ENCODE assay signal across 27 cellular contexts in the genomic region with DNA sequence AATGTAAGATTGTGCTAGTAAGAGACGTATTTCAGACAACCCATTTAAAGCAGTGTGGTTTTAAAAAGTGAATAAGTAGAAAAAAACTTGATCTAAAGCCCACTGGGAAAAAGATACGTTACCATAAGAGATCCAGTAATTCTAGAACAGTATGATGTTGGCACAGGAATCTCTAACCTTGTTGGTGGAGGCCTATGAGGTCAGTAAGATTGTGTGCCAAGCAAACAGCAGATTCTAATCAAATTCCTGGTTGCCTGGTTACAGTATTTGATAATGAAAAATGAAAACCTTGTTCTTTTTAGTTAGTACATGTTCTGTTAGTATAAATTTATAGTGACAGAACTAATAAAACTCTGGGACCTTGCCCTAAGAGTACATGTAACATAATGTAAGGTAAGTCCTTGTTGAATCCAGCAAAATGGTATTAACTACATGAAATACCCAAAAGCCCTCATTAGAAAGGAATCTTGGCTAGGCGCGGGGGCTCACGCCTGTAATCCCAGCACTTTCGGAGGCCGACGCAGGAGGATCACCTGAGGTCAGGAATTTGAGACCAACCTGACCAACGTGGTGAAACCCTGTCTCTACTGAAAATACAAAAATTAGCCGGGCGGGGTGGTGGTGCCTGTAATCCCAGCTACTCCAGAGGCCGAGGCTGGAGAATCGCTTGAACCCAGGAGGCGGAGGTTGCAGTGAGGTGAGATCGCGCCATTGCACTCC. TPM values are rescaled to one million over a fixed set of nuclear protein-coding genes. Genes with fewer than 3 reads are reported as not detected.
A peak's percentile ranks its signal among the peaks of the same experiment; 100 is the strongest.
DNase-seq lines count a peak whose midpoint lies in the region; ATAC-seq and TF ChIP-seq lines count a peak whose summit lies in the region.
"Had no signal": no experiment of that assay in that cellular context is flagged by ENCODE, and none has a peak within 500 bp of the region (broad histone marks: within the 10 kb centered on the region; RNA-seq: fewer than 3 reads in every experiment).

No MANE protein-coding gene starts in this region.

- ATAC-seq in CD8-positive, alpha-beta T cell, result no peak
- no peak for ATAC-seq in HG02623 (IDR thresholded peaks at IDR 0.05; ENCODE audit: unreplicated experiment)
- ATAC-seq: left lung; natural killer cell treated with Interleukin-12 subunit alpha and Interleukin-12 subunit beta and Interleukin-15 and Interleukin-18, amount 100 ng/mL, for 72 hours had no signal

- no peak for TF ChIP-seq CTCF in HFFc6 (IDR thresholded peaks at IDR 0.05)
- no peak for TF ChIP-seq CTCF in SK-N-SH (IDR thresholded peaks at IDR 0.05)
- no peak for TF ChIP-seq CTCF in fibroblast of mammary gland (conservative IDR thresholded peaks at IDR 0.05; ENCODE audit: control insufficient read depth, insufficient read depth, low read depth, low read length)
- no peak for TF ChIP-seq CTCF in retinal pigment epithelial cell (conservative IDR thresholded peaks at IDR 0.05; ENCODE audit: low read depth, low read length)
- TF ChIP-seq CTCF in CD8-positive, alpha-beta T cell (IDR thresholded peaks at IDR 0.05), result no peak

- H3F3A ChIP-seq in SK-N-SH (replicated peaks; ENCODE audit: insufficient read depth), result peaks cover 15% of the 10 kb centered on the region

- H3K27ac Mint-ChIP-seq in HFFc6, result no peak overlapping the region
- H3K27ac Mint-ChIP-seq in CD8-positive, alpha-beta T cell, result no peak overlapping the region
- H3K27ac Mint-ChIP-seq: activated B cell treated with CpG ODN at 0.5 μM for 24 hours; activated CD4-positive, alpha-beta memory T cell treated with anti-CD3 and anti-CD28 coated beads, Interleukin-2, amount 10 ng/mL, durations not matched to agents 7 days and 5 days; mesothelial cell of epicardium; natural killer cell treated with Interleukin-12 subunit alpha and Interleukin-12 subunit beta and Interleukin-15 and Interleukin-18, amount 100 ng/mL, for 72 hours; T-helper 2 cell treated with Interferon-gamma antibody and Interleukin-4, amounts not matched to agents 5 μg/mL and 100 μg/mL, for 36 hours had no signal

- no peaks in the 10 kb centered on the region for H3K27me3 ChIP-seq in SK-N-SH (ENCODE audit: insufficient read depth)
- H3K27me3 ChIP-seq in CD8-positive, alpha-beta T cell (ENCODE audit: insufficient read depth, low read length), result no peaks in the 10 kb centered on the region
- H3K27me3 ChIP-seq: left lung, SJSA1, tibial nerve had no signal

- no peaks in the 10 kb centered on the region for H3K79me2 ChIP-seq in SK-N-SH (ENCODE audit: insufficient read depth)

- no peak overlapping the region for H3K9ac ChIP-seq in SK-N-SH

- intact Hi-C loops in CD8-positive, alpha-beta T cell (cut with DNase I, micrococcal nuclease), result no loop called here

- no peaks in the 10 kb centered on the region for H3K9me3 ChIP-seq in SK-N-SH
- H3K9me3 ChIP-seq in CD8-positive, alpha-beta T cell (ENCODE audit: low read length), result no peaks in the 10 kb centered on the region
- H3K9me3 ChIP-seq: HAP-1, left lung, SJSA1, tibial nerve had no signal

- H3K4me1 Mint-ChIP-seq in HFFc6 (ENCODE audit: low read depth), result peaks cover 8% of the 10 kb centered on the region
- peaks cover 2% of the 10 kb centered on the region for H3K4me1 Mint-ChIP-seq in CD8-positive, alpha-beta T cell (ENCODE audit: low read depth)
- H3K4me1 Mint-ChIP-seq: mesothelial cell of epicardium had no signal

- no peak for TF ChIP-seq EP300 in SK-N-SH (IDR thresholded peaks at IDR 0.05; ENCODE audit: borderline replicate concordance in 1 of 2, low read depth in 1 of 2, low read length in 1 of 2)

- no peaks in the 10 kb centered on the region for H4K20me1 ChIP-seq in SK-N-SH (ENCODE audit: insufficient read depth)

- POLR2A ChIA-PET in SK-N-SH (lab: Yijun Ruan, JAX), result no interaction called here
- POLR2A ChIA-PET in CD8-positive, alpha-beta T cell (lab: Charles Lee), result no interaction called here

- no peak for TF ChIP-seq RAD21 in SK-N-SH (IDR thresholded peaks at IDR 0.05; ENCODE audit: low read length)

- peak; percentile 10 for DNase-seq in HFFc6
- peak; percentile 20 for DNase-seq in SK-N-SH
- peak; percentile 73 for DNase-seq in fibroblast of mammary gland (ENCODE audit: low read depth)
- DNase-seq in retinal pigment epithelial cell (ENCODE audit: low read depth), result peak; percentile 85
- no peak for DNase-seq in MV-4-11 (lab: John Stamatoyannopoulos, UW)
- no peak for DNase-seq in CD8-positive, alpha-beta T cell
- DNase-seq: activated B cell treated with CpG ODN at 0.5 μM for 24 hours; activated CD4-positive, alpha-beta memory T cell treated with anti-CD3 and anti-CD28 coated beads, Interleukin-2, amount 10 ng/mL, durations not matched to agents 7 days and 5 days; activated T-cell treated with anti-CD3 and anti-CD28 coated beads for 4 hours; AML-193; anterior cingulate cortex; COR-L47; effector CD4-positive, alpha-beta T cell; left lung; NCI-H1436 treated with DMSO at 0.1 percent for 48 hours; NCI-H2171 treated with DMSO at 0.1 percent for 48 hours; NCI-H748 treated with DMSO at 0.1 percent for 48 hours; stimulated activated CD4-positive, alpha-beta T cell treated with anti-CD3 and anti-CD28 coated beads, Interleukin-2, amount 100 ng/mL, for 48 hours; stimulated activated naive CD4-positive, alpha-beta T cell treated with Interleukin-2 at 50 U/mL for 16 hours had no signal

- H3K4me3 ChIP-seq in SK-N-SH (ENCODE audit: low read depth in 2 of 2, low read length in 1 of 2) (no peak overlapping the region), fibroblast of mammary gland (ENCODE audit: control insufficient read depth, low read depth, low read length) (no peak overlapping the region), retinal pigment epithelial cell (ENCODE audit: low read length) (no peak overlapping the region)
- no peak overlapping the region for H3K4me3 ChIP-seq in CD8-positive, alpha-beta T cell (ENCODE audit: low read depth, low read length)
- H3K4me3 ChIP-seq: HAP-1, left lung, SJSA1, skin epidermis, tibial nerve had no signal

- H3K36me3 Mint-ChIP-seq in HFFc6 (ENCODE audit: low read depth), result peaks cover 4% of the 10 kb centered on the region; the same call in 1 of the 2 replicates
- H3K36me3 Mint-ChIP-seq in CD8-positive, alpha-beta T cell, result no peaks in the 10 kb centered on the region
- H3K36me3 Mint-ChIP-seq: mesothelial cell of epicardium; natural killer cell treated with Interleukin-12 subunit alpha and Interleukin-12 subunit beta and Interleukin-15 and Interleukin-18, amount 100 ng/mL, for 72 hours had no signal

- no peaks in the 10 kb centered on the region for H3K9me2 ChIP-seq in SK-N-SH

- H3K9me3 Mint-ChIP-seq in HFFc6, result peaks cover 4% of the 10 kb centered on the region
- no peaks in the 10 kb centered on the region for H3K9me3 Mint-ChIP-seq in CD8-positive, alpha-beta T cell
- H3K9me3 Mint-ChIP-seq: activated B cell treated with CpG ODN at 0.5 μM for 24 hours; activated CD4-positive, alpha-beta memory T cell treated with anti-CD3 and anti-CD28 coated beads, Interleukin-2, amount 10 ng/mL, durations not matched to agents 7 days and 5 days; natural killer cell treated with Interleukin-12 subunit alpha and Interleukin-12 subunit beta and Interleukin-15 and Interleukin-18, amount 100 ng/mL, for 72 hours; T-helper 2 cell treated with Interferon-gamma antibody and Interleukin-4, amounts not matched to agents 5 μg/mL and 100 μg/mL, for 36 hours had no signal

- no peak overlapping the region for H2AFZ ChIP-seq in SK-N-SH (ENCODE audit: low read depth)

- 86% methylated on average over 16 of the region's 16 CpGs for WGBS in SK-N-SH (ENCODE audit: low lambda C conversion rate)

- H3K4me3 Mint-ChIP-seq in HFFc6, result no peak overlapping the region
- no peak overlapping the region for H3K4me3 Mint-ChIP-seq in CD8-positive, alpha-beta T cell
- H3K4me3 Mint-ChIP-seq: activated B cell treated with CpG ODN at 0.5 μM for 24 hours; activated CD4-positive, alpha-beta memory T cell treated with anti-CD3 and anti-CD28 coated beads, Interleukin-2, amount 10 ng/mL, durations not matched to agents 7 days and 5 days; mesothelial cell of epicardium; natural killer cell treated with Interleukin-12 subunit alpha and Interleukin-12 subunit beta and Interleukin-15 and Interleukin-18, amount 100 ng/mL, for 72 hours; T-helper 2 cell treated with Interferon-gamma antibody and Interleukin-4, amounts not matched to agents 5 μg/mL and 100 μg/mL, for 36 hours had no signal

- H3K27ac ChIP-seq in SK-N-SH (ENCODE audit: low read depth in 2 of 2, low read length in 1 of 2), result peak overlapping the region in 1 of 2 experiments; percentile 75; a peak in 2 of 4 replicates
- H3K27ac ChIP-seq in CD8-positive, alpha-beta T cell (ENCODE audit: low read depth, low read length), result no peak overlapping the region
- H3K27ac ChIP-seq: left lung, SJSA1, skin epidermis, tibial nerve had no signal

- CTCF ChIA-PET in SK-N-SH (lab: Yijun Ruan, JAX), result no interaction called here
- CTCF ChIA-PET in CD8-positive, alpha-beta T cell (lab: Charles Lee), result no interaction called here

- H3K36me3 ChIP-seq in SK-N-SH (replicated peaks in 1 of 2; ENCODE audit: control insufficient read depth in 1 of 2, insufficient read depth in 2 of 2, low read length in 1 of 2), result no peaks in the 10 kb centered on the region
- H3K36me3 ChIP-seq in CD8-positive, alpha-beta T cell (ENCODE audit: insufficient read depth, low read length), result no peaks in the 10 kb centered on the region
- H3K36me3 ChIP-seq: HAP-1, left lung, SJSA1 had no signal

- no peak overlapping the region for H3K4me2 ChIP-seq in SK-N-SH

- peaks cover 0 to 8% of the 10 kb centered on the region in 2 experiments; a peak in 1 of 4 replicates for H3K4me1 ChIP-seq in SK-N-SH (ENCODE audit: control insufficient read depth in 1 of 2, insufficient read depth in 2 of 2, low read depth in 1 of 2, low read length in 1 of 2)
- H3K4me1 ChIP-seq in CD8-positive, alpha-beta T cell (ENCODE audit: insufficient read depth, low read length), result no peaks in the 10 kb centered on the region
- H3K4me1 ChIP-seq: HAP-1, left lung, tibial nerve had no signal

- no peaks in the 10 kb centered on the region for H3K27me3 Mint-ChIP-seq in HFFc6 (ENCODE audit: insufficient read depth)
- H3K27me3 Mint-ChIP-seq in CD8-positive, alpha-beta T cell (ENCODE audit: low read depth), result no peaks in the 10 kb centered on the region
- H3K27me3 Mint-ChIP-seq: activated B cell treated with CpG ODN at 0.5 μM for 24 hours; activated CD4-positive, alpha-beta memory T cell treated with anti-CD3 and anti-CD28 coated beads, Interleukin-2, amount 10 ng/mL, durations not matched to agents 7 days and 5 days; natural killer cell treated with Interleukin-12 subunit alpha and Interleukin-12 subunit beta and Interleukin-15 and Interleukin-18, amount 100 ng/mL, for 72 hours had no signal

RNA-seq across cellular contexts. Expression of a gene that starts 33.2 kb away (rescaled TPM):
- 10 to 100 TPM; 19.8 to 23.1 (median 21.5) TPM for total RNA-seq in HFFc6 (2021; fragmentation: NEBNext Ultra II Directional; extraction: Animal tissue kit (Norgen Biotek cat#: 25700))
- 6.6 and 7.6 TPM in 2 replicates for polyA plus RNA-seq in SK-N-SH (2012; rRNA removed)
- 7.4 and 9.5 TPM in 2 replicates for polyA plus RNA-seq in SK-N-SH (2012; cell fraction: cytosol; rRNA removed)
- polyA plus RNA-seq in SK-N-SH (2012; cell fraction: nucleus; rRNA removed), result 6.2 and 14.9 TPM in 2 replicates
- total RNA-seq in CD8-positive, alpha-beta T cell, result 10 to 100 TPM; 28.7 to 32.4 TPM

RNA-seq across cellular contexts. Expression of a gene that starts 49.3 kb away (rescaled TPM):
- 1 to 10 TPM; 4.9 to 7.3 (median 5.6) TPM for total RNA-seq in HFFc6 (2021; fragmentation: NEBNext Ultra II Directional; extraction: Animal tissue kit (Norgen Biotek cat#: 25700))
- 2.4 and 2.5 TPM in 2 replicates for polyA plus RNA-seq in SK-N-SH (2012; rRNA removed)
- polyA plus RNA-seq in SK-N-SH (2012; cell fraction: cytosol; rRNA removed), result 2.6 and 2.7 TPM in 2 replicates
- 3.3 and 7.4 TPM in 2 replicates for polyA plus RNA-seq in SK-N-SH (2012; cell fraction: nucleus; rRNA removed)
- 1 to 10 TPM; 1.6 to 1.9 TPM for total RNA-seq in CD8-positive, alpha-beta T cell

Comparison
In these comparisons a context has a peak if more than half of its experiments do, and no peak if none do; other contexts are left out.
1. DNase-seq: peak in HFFc6 (single experiment), SK-N-SH (single experiment), fibroblast of mammary gland (single experiment) and retinal pigment epithelial cell (single experiment); none in MV-4-11 (single experiment) and CD8-positive, alpha-beta T cell (0 of 7).